ENCODE assay signal across 24 cellular contexts in genomic region chr2:56011624-56012023, GRCh38.
DNase-seq lines count a peak whose midpoint lies in the region; ATAC-seq, FAIRE-seq and TF ChIP-seq lines count a peak whose summit lies in the region.
"Had no signal": no experiment of that assay in that cellular context is flagged by ENCODE, and none has a peak within 500 bp of the region (broad histone marks: within the 10 kb centered on the region; RNA-seq: fewer than 3 reads in every experiment).

No MANE protein-coding gene starts in this region.

- DNase-seq in D721Med (ENCODE audit: insufficient read length, low spot score) = no peak
- DNase-seq in dermis blood vessel endothelial cell = peak; percentile 82
- DNase-seq in glutamatergic neuron = no peak
- DNase-seq in pulmonary artery endothelial cell (ENCODE audit: low read depth, low spot score) = peak; percentile 54
- DNase-seq in aorta = no peak
- DNase-seq in DMS114 treated with DMSO at 0.1 percent for 48 hours (lab: John Stamatoyannopoulos, UW; ENCODE audit: unreplicated experiment) = no peak
- no peak for DNase-seq in ecto neural progenitor cell (ENCODE audit: low spot score)
- DNase-seq: 8988T; ACHN; AML-193; BE2C; CD4-positive, alpha-beta T cell; CD8-positive, alpha-beta memory T cell; DMS153; DND-41; H9; HFFc6 had no signal

- H3K4me1 Mint-ChIP-seq in glutamatergic neuron (ENCODE audit: low read depth, unreplicated experiment) = peaks cover 28% of the 10 kb centered on the region
- H3K4me1 Mint-ChIP-seq: CD14-positive monocyte; CD8-positive, alpha-beta memory T cell had no signal

- intact Hi-C loops in aorta (cut with DNase I) = loop anchor here (2.0 kb wide), 2 partner anchors 241 to 293 kb away; no protein-coding TSS in a partner anchor

- H3K27ac Mint-ChIP-seq in glutamatergic neuron (ENCODE audit: unreplicated experiment) = peak overlapping the region; percentile 34
- H3K27ac Mint-ChIP-seq: CD14-positive monocyte; CD4-positive, alpha-beta T cell; GM23338; H9; HFFc6 had no signal

- WGBS in aorta, 2 donors = 75 to 85% methylated on average over 4 of the region's 4 CpGs

- H3K4me1 ChIP-seq in aorta (ENCODE audit: control insufficient read depth in 1 of 2, insufficient read depth in 2 of 2, low read length in 2 of 2) = peaks cover 2 to 3% of the 10 kb centered on the region in 2 donors

- no peak overlapping the region for H3K4me3 ChIP-seq in aorta (ENCODE audit: low read length in 2 of 2)
- H3K4me3 ChIP-seq: A549; BLaER1 treated with 17β-estradiol and CSF1 and Interleukin-3, amounts not matched to agents 10 nM and 100 nM; GM12878; GM23338 had no signal

- TF ChIP-seq CTCF in D721Med (IDR thresholded peaks at IDR 0.05; ENCODE audit: insufficient read depth, missing control alignments) (no peak), glutamatergic neuron (IDR thresholded peaks at IDR 0.05; ENCODE audit: partially characterized antibody, unreplicated experiment) (no peak)

- no peaks in the 10 kb centered on the region for H3K27me3 Mint-ChIP-seq in glutamatergic neuron (ENCODE audit: unreplicated experiment)
- H3K27me3 Mint-ChIP-seq: CD4-positive, alpha-beta T cell; CD8-positive, alpha-beta memory T cell had no signal

- FAIRE-seq in D721Med (lab: Jason Lieb, UNC) = peak; percentile 87
- FAIRE-seq: G401.6, GM12878 had no signal

- H3K9me3 ChIP-seq in aorta (ENCODE audit: control insufficient read depth, low read length) = no peaks in the 10 kb centered on the region
- H3K9me3 ChIP-seq: A549; BE2C; BLaER1 treated with 17β-estradiol and CSF1 and Interleukin-3, amounts not matched to agents 10 nM and 100 nM had no signal

- no peaks in the 10 kb centered on the region for H3K36me3 Mint-ChIP-seq in glutamatergic neuron (ENCODE audit: unreplicated experiment)
- H3K36me3 Mint-ChIP-seq: CD14-positive monocyte; CD8-positive, alpha-beta memory T cell had no signal

- no peak overlapping the region for H3K27ac ChIP-seq in aorta (ENCODE audit: low read depth in 1 of 2, low read length in 2 of 2)
- H3K27ac ChIP-seq: A549; BLaER1 treated with 17β-estradiol and CSF1 and Interleukin-3, amounts not matched to agents 10 nM and 100 nM had no signal

- no peaks in the 10 kb centered on the region for H3K9me3 Mint-ChIP-seq in glutamatergic neuron (ENCODE audit: unreplicated experiment)
- H3K9me3 Mint-ChIP-seq: CD14-positive monocyte; CD4-positive, alpha-beta T cell; CD8-positive, alpha-beta memory T cell; GM23338; H9; HFFc6 had no signal

- peaks cover 0 to 1% of the 10 kb centered on the region in 2 donors for H3K27me3 ChIP-seq in aorta (ENCODE audit: control insufficient read depth in 1 of 2, insufficient read depth in 2 of 2, low read length in 1 of 2)
- H3K27me3 ChIP-seq: BE2C; BLaER1 treated with 17β-estradiol and CSF1 and Interleukin-3, amounts not matched to agents 10 nM and 100 nM had no signal

- ATAC-seq in aorta (ENCODE audit: low FRiP score) = no peak
- ATAC-seq: A549, GM12878, GM23338, HCT116 had no signal

- H3K36me3 ChIP-seq in aorta (ENCODE audit: control insufficient read depth in 1 of 2, insufficient read depth in 2 of 2, low read length in 1 of 2) = no peaks in the 10 kb centered on the region
- H3K36me3 ChIP-seq: BE2C; BLaER1 treated with 17β-estradiol and CSF1 and Interleukin-3, amounts not matched to agents 10 nM and 100 nM had no signal

- H3K4me3 Mint-ChIP-seq in glutamatergic neuron (ENCODE audit: unreplicated experiment) = peak overlapping the region; percentile 94
- H3K4me3 Mint-ChIP-seq: CD14-positive monocyte; CD4-positive, alpha-beta T cell; CD8-positive, alpha-beta memory T cell; GM23338; H9; HFFc6 had no signal

Comparison
In these comparisons a context has a peak if more than half of its experiments do, and no peak if none do; other contexts are left out.
1. DNase-seq: peak in dermis blood vessel endothelial cell (single experiment) and pulmonary artery endothelial cell (single experiment); none in D721Med (single experiment), glutamatergic neuron (single experiment), aorta (0 of 2), DMS114 treated with DMSO at 0.1 percent for 48 hours (single experiment) and ecto neural progenitor cell (single experiment).